ENCODE assay signal across 8 cellular contexts in genomic region chr4:128220286-128221235, GRCh38.
A peak's percentile ranks its signal among the peaks of the same experiment; 100 is the strongest.
DNase-seq lines count a peak whose midpoint lies in the region; ATAC-seq and TF ChIP-seq lines count a peak whose summit lies in the region.

No MANE protein-coding gene starts in this region.

- ATAC-seq in GM18511 (IDR thresholded peaks at IDR 0.05; ENCODE audit: unreplicated experiment): peak; percentile 87
- peak; percentile 82 for ATAC-seq in HG03432 (IDR thresholded peaks at IDR 0.05; ENCODE audit: unreplicated experiment)
- peak; percentile 86 for ATAC-seq in SK-N-SH treated with all-trans-retinoic acid at 6 μM for 48 hours
- ATAC-seq in stimulated activated memory B cell treated with anti-CD40 and anti-IgM and Interleukin-4, amounts not matched to agents 10 μg/mL and 1 μg/mL and 100 μg/mL, for 72 hours: no peak
- ATAC-seq in HG03039 (IDR thresholded peaks at IDR 0.05; ENCODE audit: unreplicated experiment): no peak

- no peaks in the 10 kb centered on the region for H3K9me3 ChIP-seq in uterus

- no peaks in the 10 kb centered on the region for H3K27me3 ChIP-seq in uterus

- H3K36me3 ChIP-seq in uterus: no peaks in the 10 kb centered on the region

- DNase-seq in AG08395 (ENCODE audit: low spot score) (peak; percentile 46), iPS-NIHi11 (ENCODE audit: low spot score) (peak; percentile 15), uterus (no peak)

- no peak overlapping the region for H3K4me3 ChIP-seq in uterus

- no peak for TF ChIP-seq POLR2A in uterus (IDR thresholded peaks at IDR 0.05)

- TF ChIP-seq CTCF in uterus (IDR thresholded peaks at IDR 0.05): no peak

- intact Hi-C loops in uterus (cut with DNase I; ENCODE audit: low total_unique reads): no loop called here

- H3K27ac ChIP-seq in uterus: no peak overlapping the region

- no peaks in the 10 kb centered on the region for H3K27me3 Mint-ChIP-seq in stimulated activated memory B cell treated with anti-CD40 and anti-IgM and Interleukin-4, amounts not matched to agents 10 μg/mL and 1 μg/mL and 100 μg/mL, for 72 hours

- no peaks in the 10 kb centered on the region for H3K4me1 ChIP-seq in uterus

- no peak overlapping the region for H3K4me3 Mint-ChIP-seq in stimulated activated memory B cell treated with anti-CD40 and anti-IgM and Interleukin-4, amounts not matched to agents 10 μg/mL and 1 μg/mL and 100 μg/mL, for 72 hours

- H3K9me3 Mint-ChIP-seq in stimulated activated memory B cell treated with anti-CD40 and anti-IgM and Interleukin-4, amounts not matched to agents 10 μg/mL and 1 μg/mL and 100 μg/mL, for 72 hours: no peaks in the 10 kb centered on the region

- no peaks in the 10 kb centered on the region for H3K36me3 Mint-ChIP-seq in stimulated activated memory B cell treated with anti-CD40 and anti-IgM and Interleukin-4, amounts not matched to agents 10 μg/mL and 1 μg/mL and 100 μg/mL, for 72 hours

- no peak overlapping the region for H3K27ac Mint-ChIP-seq in stimulated activated memory B cell treated with anti-CD40 and anti-IgM and Interleukin-4, amounts not matched to agents 10 μg/mL and 1 μg/mL and 100 μg/mL, for 72 hours

- H3K4me1 Mint-ChIP-seq in stimulated activated memory B cell treated with anti-CD40 and anti-IgM and Interleukin-4, amounts not matched to agents 10 μg/mL and 1 μg/mL and 100 μg/mL, for 72 hours: no peaks in the 10 kb centered on the region

TF ChIP-seq in SK-N-SH treated with all-trans-retinoic acid at 6 μM for 48 hours, 23 proteins besides CTCF, POLR2A, EP300 and RAD21:
- TF ChIP-seq ZC3H10 (CRISPR knock-in tag; IDR thresholded peaks at IDR 0.05): peak; percentile 58; the same call in 1 of the 2 replicates
- no peak for TF ChIP-seq RARB (CRISPR knock-in tag; IDR thresholded peaks at IDR 0.05)
- TF ChIP-seq SNAI2 (CRISPR knock-in tag; IDR thresholded peaks at IDR 0.05): no peak
- peak; percentile 78; the same call in 1 of the 2 replicates for TF ChIP-seq TOX (CRISPR knock-in tag; IDR thresholded peaks at IDR 0.05; ENCODE audit: borderline replicate concordance)
- peak; percentile 84 for TF ChIP-seq ISL1 (CRISPR knock-in tag; IDR thresholded peaks at IDR 0.05)
TF ChIP-seq in SK-N-SH treated with all-trans-retinoic acid at 6 μM for 48 hours: peak in this region for 3.

Comparison
In these comparisons a context has a peak if more than half of its experiments do, and no peak if none do; other contexts are left out.
1. DNase-seq: peak in AG08395 (single experiment) and iPS-NIHi11 (single experiment); none in uterus (0 of 2).
2. ATAC-seq: peak in GM18511 (single experiment), HG03432 (single experiment) and SK-N-SH treated with all-trans-retinoic acid at 6 μM for 48 hours (single experiment); none in stimulated activated memory B cell treated with anti-CD40 and anti-IgM and Interleukin-4, amounts not matched to agents 10 μg/mL and 1 μg/mL and 100 μg/mL, for 72 hours (single experiment) and HG03039 (single experiment).